ENCODE assay signal across 8 cellular contexts in the genomic region with DNA sequence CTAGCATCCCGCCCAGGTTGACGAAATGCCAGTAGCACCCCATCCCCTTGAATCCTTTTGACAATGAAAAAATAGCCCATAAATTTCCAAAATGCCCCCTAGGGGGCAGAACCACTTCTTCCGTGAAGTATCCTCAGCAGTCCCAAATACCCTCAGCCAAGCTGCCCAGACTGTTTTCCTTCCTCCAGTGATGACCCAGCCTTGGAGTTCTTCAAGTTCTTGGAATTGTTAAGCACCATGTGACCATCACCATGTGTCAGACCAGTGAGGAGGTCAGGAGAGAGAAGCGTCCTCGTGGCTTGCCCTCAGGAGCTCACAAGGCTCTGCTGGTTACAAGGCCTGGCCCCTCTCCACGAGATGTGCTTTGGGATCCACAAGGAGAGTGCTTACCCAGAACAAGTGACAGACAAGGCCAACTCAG. TPM values are rescaled to one million over a fixed set of nuclear protein-coding genes. Genes with fewer than 3 reads are reported as not detected.
DNase-seq lines count a peak whose midpoint lies in the region; ATAC-seq and TF ChIP-seq lines count a peak whose summit lies in the region.

No MANE protein-coding gene starts in this region.

- peak overlapping the region; percentile 50 for H3K9ac ChIP-seq in adipocyte (ENCODE audit: low read length)

- H3K9me3 ChIP-seq in adipocyte (ENCODE audit: control insufficient read depth, low read length) (no peaks in the 10 kb centered on the region), heart right ventricle (no peaks in the 10 kb centered on the region), psoas muscle (no peaks in the 10 kb centered on the region)

- H3K36me3 ChIP-seq in adipocyte (ENCODE audit: control insufficient read depth, insufficient read depth, low read length, severe bottlenecking), result peaks cover 28% of the 10 kb centered on the region
- peaks cover 0 to 40% (median 28%) of the 10 kb centered on the region in 9 donors for H3K36me3 ChIP-seq in heart right ventricle
- peaks cover 0 to 40% of the 10 kb centered on the region in 2 donors for H3K36me3 ChIP-seq in psoas muscle (ENCODE audit: insufficient read depth in 1 of 2, low read depth in 1 of 2)

- H3K4me1 ChIP-seq in adipocyte (ENCODE audit: control insufficient read depth, insufficient read depth, low read length) (peaks cover 31% of the 10 kb centered on the region), heart right ventricle (peaks cover 4 to 38% (median 23%) of the 10 kb centered on the region in 9 donors), psoas muscle (peaks cover 41% of the 10 kb centered on the region)

- peak overlapping the region in 8 of 10 donors; percentile 26 to 72 (median 48) for H3K27ac ChIP-seq in heart right ventricle
- peak overlapping the region; percentile 75 for H3K27ac ChIP-seq in psoas muscle

- H3K27me3 ChIP-seq in adipocyte (replicated peaks; ENCODE audit: control insufficient read depth, insufficient read depth, low read length) (no peaks in the 10 kb centered on the region), heart right ventricle (no peaks in the 10 kb centered on the region), psoas muscle (ENCODE audit: insufficient read depth in 3 of 3, low read length in 2 of 3) (no peaks in the 10 kb centered on the region)

- DNase-seq in AML-193 (lab: John Stamatoyannopoulos, UW), result peak; percentile 25 to 27
- peak; percentile 48 for DNase-seq in GM12865 (ENCODE audit: low read depth)
- peak; percentile 56 for DNase-seq in NCI-H226
- peak; percentile 87 for DNase-seq in adipocyte (ENCODE audit: low read depth)
- peak in 1 of 2 donors; percentile 48 for DNase-seq in heart right ventricle
- peak; percentile 66 to 84 for DNase-seq in psoas muscle

- WGBS in heart right ventricle, 2 donors, result 27 to 34% methylated on average over 6 of the region's 6 CpGs
- WGBS in psoas muscle, 3 donors, result 15 to 32% (median 17%) methylated on average over 6 of the region's 6 CpGs

- H3K4me3 ChIP-seq in GM12865 (ENCODE audit: low read depth, low read length) (no peak overlapping the region), adipocyte (ENCODE audit: low read length) (no peak overlapping the region), heart right ventricle (no peak overlapping the region), psoas muscle (no peak overlapping the region)

- intact Hi-C loops in heart right ventricle (cut with DNase I) (loop anchor here in 4 of 10 donors (5.0 to 10.0 kb wide), 3 partner anchors 36 to 214 kb away; partner anchors contain the start of genes DNPEP (in 2 of the 4) and ZFAND2B (in 1 of the 4)), psoas muscle (cut with DNase I) (loop anchor here (10.0 kb wide), 3 partner anchors 194 to 776 kb away; partner anchors contain the start of genes CHPF (in 1 of the 2), CTDSP1 (in 1 of the 2) and TMEM198 (in 1 of the 2))

- peak; percentile 27 to 77 (median 64) for ATAC-seq in heart right ventricle
- ATAC-seq in psoas muscle, result peak; percentile 75 to 87 (median 82)
- ATAC-seq in GM18505 (IDR thresholded peaks at IDR 0.05; ENCODE audit: unreplicated experiment), result no peak
- no peak for ATAC-seq in HG03571 (IDR thresholded peaks at IDR 0.05; ENCODE audit: unreplicated experiment)

- TF ChIP-seq CTCF in GM12865 (IDR thresholded peaks at IDR 0.05; ENCODE audit: insufficient read depth, low read depth, low read length, missing control alignments) (peak; percentile 67), heart right ventricle (IDR thresholded peaks at IDR 0.05) (peak; percentile 51 to 77 (median 69)), psoas muscle (IDR thresholded peaks at IDR 0.05) (peak; percentile 73)

- no peak for TF ChIP-seq POLR2A in GM18505 (IDR thresholded peaks at IDR 0.05; ENCODE audit: borderline replicate concordance, extremely low read depth, insufficient read depth, insufficient read length)

RNA-seq across cellular contexts. Expression of gene SLC23A3, which starts 1.4 kb away (rescaled TPM):
- 1 to 10 TPM in 2 of 10 donors, under 1 TPM in 8; 0.30 to 2.1 (median 0.47) TPM for total RNA-seq in heart right ventricle
- polyA plus RNA-seq in heart right ventricle, result 1 to 10 TPM in 1 of 2 donors, under 1 TPM in 1; 0.28 to 1.8 TPM
- under 1 TPM in 3 of 4 donors, not detected in 1; 0.12 to 0.86 (median 0.16) TPM for total RNA-seq in psoas muscle
- polyA plus RNA-seq in psoas muscle, result under 1 TPM; 0.09 to 0.25 (median 0.10) TPM

RNA-seq across cellular contexts. Expression of gene CNPPD1, which starts 5.5 kb away (rescaled TPM):
- total RNA-seq in heart right ventricle (10 to 100 TPM; 52.5 to 80.6 (median 63.6) TPM), psoas muscle (10 to 100 TPM; 58.5 to 76.0 (median 70.0) TPM)
- polyA plus RNA-seq in heart right ventricle (10 to 100 TPM; 35.5 to 84.7 TPM), psoas muscle (10 to 100 TPM; 71.0 to 81.5 (median 72.7) TPM)

RNA-seq across cellular contexts. Expression of gene RETREG2, which starts 6.8 kb away (rescaled TPM):
- total RNA-seq in heart right ventricle (10 to 100 TPM; 24.1 to 47.3 (median 30.6) TPM), psoas muscle (10 to 100 TPM; 28.1 to 38.1 (median 37.1) TPM)
- polyA plus RNA-seq in heart right ventricle (10 to 100 TPM; 11.3 to 39.0 TPM), psoas muscle (10 to 100 TPM; 36.5 to 71.4 (median 62.2) TPM)

RNA-seq across cellular contexts. Expression of gene NHEJ1, which starts 10.6 kb away (rescaled TPM):
- 10 to 100 TPM in 1 of 10 donors, 1 to 10 TPM in 9; 4.7 to 12.0 (median 7.1) TPM for total RNA-seq in heart right ventricle
- polyA plus RNA-seq in heart right ventricle, result 1 to 10 TPM; 3.8 to 9.6 TPM
- 10 to 100 TPM; 11.5 to 18.5 (median 13.4) TPM for total RNA-seq in psoas muscle
- 10 to 100 TPM; 10.7 to 20.5 (median 15.5) TPM for polyA plus RNA-seq in psoas muscle

RNA-seq across cellular contexts. Expression of gene ZFAND2B, which starts 35.3 kb away (rescaled TPM):
- total RNA-seq in heart right ventricle (10 to 100 TPM; 11.5 to 19.2 (median 16.4) TPM), psoas muscle (10 to 100 TPM; 19.0 to 26.6 (median 22.1) TPM)
- polyA plus RNA-seq in heart right ventricle (10 to 100 TPM; 22.1 to 40.8 TPM), psoas muscle (10 to 100 TPM; 22.4 to 46.2 (median 32.6) TPM)

Comparison
In these comparisons a context has a peak if more than half of its experiments do, and no peak if none do; other contexts are left out.
1. ATAC-seq: peak in heart right ventricle (8 of 8) and psoas muscle (4 of 4); none in GM18505 (single experiment) and HG03571 (single experiment).
2. Peak in every context shown above with its lines, with median percentiles within 50 percentile points of each other: CTCF ChIP-seq.